Comparison of ENCODE assay signal across 7 cellular contexts in the genomic region with DNA sequence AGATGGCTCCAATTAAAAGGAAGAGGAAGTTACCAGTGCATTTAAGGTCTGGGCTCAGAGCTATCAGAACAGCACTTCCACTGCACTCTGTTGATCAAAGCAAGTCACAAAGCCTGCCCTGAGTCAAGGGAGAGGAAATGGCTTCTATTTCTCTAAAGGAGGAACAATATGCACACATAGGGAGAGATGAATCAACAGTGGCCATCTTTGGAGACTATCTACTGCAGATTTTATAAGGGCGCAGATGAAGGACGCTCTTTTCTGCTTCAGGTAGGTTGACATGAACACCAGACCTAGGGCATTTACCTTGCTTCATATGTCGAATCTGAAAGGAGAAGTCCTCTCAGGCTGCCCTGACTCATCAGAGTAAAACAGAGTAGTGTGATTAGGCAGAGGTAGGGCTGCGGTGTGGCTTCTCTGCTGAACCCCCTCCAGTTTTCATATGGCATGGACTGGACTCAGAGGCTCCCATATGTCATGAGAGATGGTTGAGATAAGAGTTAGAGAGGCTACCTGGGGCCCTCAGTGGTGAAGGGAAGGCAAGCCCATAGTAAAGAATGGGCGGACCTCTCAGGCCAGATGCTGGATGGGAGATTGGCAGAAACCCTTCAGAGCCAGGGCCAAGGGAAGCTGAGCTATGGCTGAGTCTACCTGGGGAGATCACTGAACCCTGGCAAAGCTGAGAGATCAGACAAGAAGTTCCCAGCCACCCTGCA.
A peak's percentile ranks its signal among the peaks of the same experiment; 100 is the strongest.
DNase-seq lines count a peak whose midpoint lies in the region; ATAC-seq and TF ChIP-seq lines count a peak whose summit lies in the region.

No MANE protein-coding gene starts in this region.

- H3K79me2 ChIP-seq in neural progenitor cell (ENCODE audit: low read depth) = no peaks in the 10 kb centered on the region

- H3K4me1 ChIP-seq in neural progenitor cell = no peaks in the 10 kb centered on the region

- H3K27ac Mint-ChIP-seq in activated B cell treated with CpG ODN at 0.5 μM for 24 hours (peak overlapping the region; percentile 95), memory B cell (peak overlapping the region; percentile 96), neural progenitor cell (no peak overlapping the region)

- no peak for TF ChIP-seq CTCF in activated B cell treated with CpG ODN at 0.5 μM for 24 hours (IDR thresholded peaks at IDR 0.05)
- TF ChIP-seq CTCF in neural progenitor cell (IDR thresholded peaks at IDR 0.05) = no peak

- DNase-seq in activated B cell treated with CpG ODN at 0.5 μM for 24 hours (no peak), memory B cell (ENCODE audit: low spot score in 2 of 2) (peak in 1 of 2 donors; percentile 33), DMS 273 (lab: John Stamatoyannopoulos, UW; ENCODE audit: unreplicated experiment) (no peak), hypothalamus (lab: John Stamatoyannopoulos, UW) (no peak), neural progenitor cell (ENCODE audit: low spot score) (no peak)

- H3K9me3 Mint-ChIP-seq in activated B cell treated with CpG ODN at 0.5 μM for 24 hours = no peaks in the 10 kb centered on the region
- no peaks in the 10 kb centered on the region for H3K9me3 Mint-ChIP-seq in memory B cell
- H3K9me3 Mint-ChIP-seq in neural progenitor cell = no peaks in the 10 kb centered on the region

- peaks cover 10% of the 10 kb centered on the region for H3K36me3 Mint-ChIP-seq in activated B cell treated with CpG ODN at 0.5 μM for 24 hours (ENCODE audit: low read depth)
- peaks cover 12% of the 10 kb centered on the region for H3K36me3 Mint-ChIP-seq in memory B cell
- H3K36me3 Mint-ChIP-seq in neural progenitor cell = no peaks in the 10 kb centered on the region

- H3K4me3 Mint-ChIP-seq in activated B cell treated with CpG ODN at 0.5 μM for 24 hours (peak overlapping the region; percentile 76), memory B cell (peak overlapping the region; percentile 93), neural progenitor cell (no peak overlapping the region)

- no peaks in the 10 kb centered on the region for H3K9me3 ChIP-seq in neural progenitor cell (ENCODE audit: low read depth)

- no peak overlapping the region for H2AFZ ChIP-seq in neural progenitor cell (replicated peaks)

- no peaks in the 10 kb centered on the region for H3K27me3 ChIP-seq in neural progenitor cell

- H3K4me3 ChIP-seq in neural progenitor cell = no peak overlapping the region

- H3K27me3 Mint-ChIP-seq in activated B cell treated with CpG ODN at 0.5 μM for 24 hours (no peaks in the 10 kb centered on the region), memory B cell (no peaks in the 10 kb centered on the region), neural progenitor cell (ENCODE audit: insufficient read depth, low read depth) (peaks cover 3% of the 10 kb centered on the region)

- no peak overlapping the region for H3K9ac ChIP-seq in neural progenitor cell

- CTCF ChIA-PET in activated B cell treated with CpG ODN at 0.5 μM for 24 hours (lab: Charles Lee) = interaction anchor here (0.8 to 2.0 kb wide), 10 partner anchors 15 to 125 kb away, joined by 3 to 11 read pairs (median 6); a partner anchor contains a TSS

- POLR2A ChIA-PET in activated B cell treated with CpG ODN at 0.5 μM for 24 hours (lab: Charles Lee) = interaction anchor here (0.5 to 11.4 kb wide), 31 partner anchors 11 to 127 kb away, joined by 3 to 301 read pairs (median 5); a partner anchor contains a TSS

- peak; percentile 83 for ATAC-seq in GM19351 (IDR thresholded peaks at IDR 0.05; ENCODE audit: unreplicated experiment)
- peak; percentile 66 for ATAC-seq in HG03139 (IDR thresholded peaks at IDR 0.05; ENCODE audit: unreplicated experiment)
- ATAC-seq in activated B cell treated with CpG ODN at 0.5 μM for 24 hours (ENCODE audit: low read depth) = peak; percentile 87
- peak; percentile 87 for ATAC-seq in memory B cell (ENCODE audit: low read depth)

- no peak overlapping the region for H3K27ac ChIP-seq in neural progenitor cell

- no peak overlapping the region for H3K4me2 ChIP-seq in neural progenitor cell

- H3F3A ChIP-seq in neural progenitor cell (ENCODE audit: low read depth) = no peaks in the 10 kb centered on the region

- H3K4me1 Mint-ChIP-seq in activated B cell treated with CpG ODN at 0.5 μM for 24 hours (peaks cover 88% of the 10 kb centered on the region), memory B cell (peaks cover 61% of the 10 kb centered on the region), neural progenitor cell (peaks cover 11% of the 10 kb centered on the region)

- intact Hi-C loops in activated B cell treated with CpG ODN at 0.5 μM for 24 hours (cut with micrococcal nuclease) = loop anchor here (1.0 to 10.0 kb wide), 6 partner anchors 9 to 258 kb away; a partner anchor contains a TSS

- no peaks in the 10 kb centered on the region for H4K20me1 ChIP-seq in neural progenitor cell (ENCODE audit: low read depth)

- no peaks in the 10 kb centered on the region for H3K36me3 ChIP-seq in neural progenitor cell
